8 cellular contexts compared by ENCODE assay signal in genomic region chr15:23629234-23629805, GRCh38. TPM values are rescaled to one million over a fixed set of nuclear protein-coding genes. Genes with fewer than 3 reads are reported as not detected.
DNase-seq lines count a peak whose midpoint lies in the region; FAIRE-seq and TF ChIP-seq lines count a peak whose summit lies in the region.

No MANE protein-coding gene starts in this region.

- peaks cover 4% of the 10 kb centered on the region for H3K4me1 Mint-ChIP-seq in neural crest cell
- no peaks in the 10 kb centered on the region for H3K4me1 Mint-ChIP-seq in T-helper 2 cell treated with Interferon-gamma antibody and Interleukin-4, amounts not matched to agents 5 μg/mL and 100 μg/mL, for 36 hours (ENCODE audit: low read depth)

- H3K9me3 ChIP-seq in HAP-1, result no peaks in the 10 kb centered on the region

- H3K4me3 ChIP-seq in bronchial epithelial cell (ENCODE audit: low read depth, low read length) (no peak overlapping the region), HAP-1 (no peak overlapping the region)

- H3K27ac Mint-ChIP-seq in neural crest cell (ENCODE audit: unreplicated experiment), result no peak overlapping the region
- no peak overlapping the region for H3K27ac Mint-ChIP-seq in T-helper 2 cell treated with Interferon-gamma antibody and Interleukin-4, amounts not matched to agents 5 μg/mL and 100 μg/mL, for 36 hours

- FAIRE-seq in bronchial epithelial cell (lab: Jason Lieb, UNC), result no peak

- peak overlapping the region; percentile 71 for H3K4me3 Mint-ChIP-seq in neural crest cell
- H3K4me3 Mint-ChIP-seq in T-helper 2 cell treated with Interferon-gamma antibody and Interleukin-4, amounts not matched to agents 5 μg/mL and 100 μg/mL, for 36 hours, result no peak overlapping the region

- peak; percentile 7 for TF ChIP-seq CTCF in GM13976 (IDR thresholded peaks at IDR 0.05; ENCODE audit: borderline replicate concordance, control extremely low read depth, extremely low read depth, insufficient read depth, missing control alignments)
- peak; percentile 38 for TF ChIP-seq CTCF in bronchial epithelial cell (IDR thresholded peaks at IDR 0.05; ENCODE audit: insufficient read depth, low read length, severe bottlenecking)
- peak; percentile 63 for TF ChIP-seq CTCF in neural crest cell (conservative IDR thresholded peaks at IDR 0.05)

- peaks cover 3% of the 10 kb centered on the region for H3K9me3 Mint-ChIP-seq in neural crest cell
- H3K9me3 Mint-ChIP-seq in T-helper 2 cell treated with Interferon-gamma antibody and Interleukin-4, amounts not matched to agents 5 μg/mL and 100 μg/mL, for 36 hours, result no peaks in the 10 kb centered on the region

- H3K4me1 ChIP-seq in HAP-1, result no peaks in the 10 kb centered on the region

- no peaks in the 10 kb centered on the region for H3K27me3 ChIP-seq in bronchial epithelial cell (ENCODE audit: control insufficient read depth, insufficient read depth, low read length)
- H3K27me3 ChIP-seq in HAP-1 (ENCODE audit: low read depth), result no peaks in the 10 kb centered on the region

- H3K36me3 ChIP-seq in bronchial epithelial cell (ENCODE audit: control insufficient read depth, insufficient read depth, low read length), result no peaks in the 10 kb centered on the region
- no peaks in the 10 kb centered on the region for H3K36me3 ChIP-seq in HAP-1 (replicated peaks)

- DNase-seq in GM13976 (ENCODE audit: low spot score) (no peak), NCI-H1436 treated with DMSO at 0.1 percent for 48 hours (lab: John Stamatoyannopoulos, UW) (peak; percentile 25), bronchial epithelial cell (ENCODE audit: low read depth) (peak; percentile 5), neural crest cell (ENCODE audit: low read depth, low spot score) (no peak), D341Med (ENCODE audit: low spot score) (no peak), GM19238 (ENCODE audit: insufficient read length, low spot score) (no peak), HAP-1 (ENCODE audit: low spot score in 2 of 2) (no peak)
- no peak for DNase-seq in T-helper 2 cell treated with Interferon-gamma antibody and Interleukin-4, amounts not matched to agents 5 μg/mL and 100 μg/mL, for 36 hours (ENCODE audit: low spot score)

- no peaks in the 10 kb centered on the region for H3K36me3 Mint-ChIP-seq in neural crest cell (ENCODE audit: low read depth)
- no peaks in the 10 kb centered on the region for H3K36me3 Mint-ChIP-seq in T-helper 2 cell treated with Interferon-gamma antibody and Interleukin-4, amounts not matched to agents 5 μg/mL and 100 μg/mL, for 36 hours (ENCODE audit: low read depth)

- in situ Hi-C loops in GM13976 (cut with MboI; ENCODE audit: low sequenced_read_pairs, unreplicated experiment) (no loop called here), HAP-1 (cut with MboI; ENCODE audit: low sequenced_read_pairs) (loop anchor here (25.0 kb wide), 2 partner anchors 1583 to 1833 kb away; no protein-coding TSS in a partner anchor)

- H3K27me3 Mint-ChIP-seq in neural crest cell (ENCODE audit: low read depth), result peaks cover 6% of the 10 kb centered on the region
- no peaks in the 10 kb centered on the region for H3K27me3 Mint-ChIP-seq in T-helper 2 cell treated with Interferon-gamma antibody and Interleukin-4, amounts not matched to agents 5 μg/mL and 100 μg/mL, for 36 hours (ENCODE audit: low read depth)

RNA-seq across cellular contexts. Expression of gene MAGEL2, which starts 18.3 kb away (rescaled TPM):
- not detected in 2 replicates for total RNA-seq in bronchial epithelial cell
- 11.9 and 13.1 TPM in 2 replicates for total RNA-seq in neural crest cell

RNA-seq across cellular contexts. Expression of gene NDN, which starts 57.8 kb away (rescaled TPM):
- 10.0 and 10.9 TPM in 2 replicates for total RNA-seq in bronchial epithelial cell
- total RNA-seq in neural crest cell, result 97.3 and 105 TPM in 2 replicates

Comparison
In these comparisons a context has a peak if more than half of its experiments do, and no peak if none do; other contexts are left out.
1. DNase-seq: peak in NCI-H1436 treated with DMSO at 0.1 percent for 48 hours (single experiment) and bronchial epithelial cell (single experiment); none in GM13976 (single experiment), neural crest cell (single experiment), D341Med (single experiment), GM19238 (single experiment), HAP-1 (0 of 2) and T-helper 2 cell treated with Interferon-gamma antibody and Interleukin-4, amounts not matched to agents 5 μg/mL and 100 μg/mL, for 36 hours (single experiment).
2. CTCF ChIP-seq: peak in every context shown above with its lines; median percentile 63 in neural crest cell; 38 in bronchial epithelial cell; 7 in GM13976.
3. RNA of gene MAGEL2, which starts 18.3 kb away (total RNA-seq): 11.9 to 13.1 TPM in neural crest cell; not detected in bronchial epithelial cell; every median in the first group is over 10 times any median in the second.